ENCODE assay signal across 16 cellular contexts in genomic region chr22:50216684-50217520, GRCh38. TPM values are rescaled to one million over a fixed set of nuclear protein-coding genes. Genes with fewer than 3 reads are reported as not detected.
DNase-seq lines count a peak whose midpoint lies in the region; ATAC-seq and TF ChIP-seq lines count a peak whose summit lies in the region.
"Had no signal": no experiment of that assay in that cellular context is flagged by ENCODE, and none has a peak within 500 bp of the region (broad histone marks: within the 10 kb centered on the region; RNA-seq: fewer than 3 reads in every experiment).

No MANE protein-coding gene starts in this region.

- no peak for TF ChIP-seq CTCF in glutamatergic neuron (IDR thresholded peaks at IDR 0.05; ENCODE audit: partially characterized antibody, unreplicated experiment)
- no peak for TF ChIP-seq CTCF in GM13977 (IDR thresholded peaks at IDR 0.05; ENCODE audit: extremely low read depth, insufficient read depth, missing control alignments)

- H3K27ac Mint-ChIP-seq in activated naive CD8-positive, alpha-beta T cell treated with anti-CD3 and anti-CD28 coated beads, Interleukin-2, amount 50 U/mL, for 24 hours: peak overlapping the region; percentile 14
- no peak overlapping the region for H3K27ac Mint-ChIP-seq in activated naive CD8-positive, alpha-beta T cell treated with anti-CD3 and anti-CD28 coated beads for 36 hours
- H3K27ac Mint-ChIP-seq in glutamatergic neuron (ENCODE audit: unreplicated experiment): no peak overlapping the region
- H3K27ac Mint-ChIP-seq in stimulated activated naive B cell treated with anti-CD40 and anti-IgM and Interleukin-4, amounts not matched to agents 10 μg/mL and 1 μg/mL and 100 μg/mL, for 72 hours: peak overlapping the region; percentile 42

- DNase-seq in activated naive CD8-positive, alpha-beta T cell treated with anti-CD3 and anti-CD28 coated beads, Interleukin-2, amount 50 U/mL, for 24 hours: no peak
- no peak for DNase-seq in activated naive CD8-positive, alpha-beta T cell treated with anti-CD3 and anti-CD28 coated beads for 36 hours
- DNase-seq in H7: peak; percentile 57
- peak; percentile 16 for DNase-seq in glutamatergic neuron
- no peak for DNase-seq in stimulated activated naive B cell treated with anti-CD40 and anti-IgM and Interleukin-4, amounts not matched to agents 10 μg/mL and 1 μg/mL and 100 μg/mL, for 72 hours
- no peak for DNase-seq in GM13977 (ENCODE audit: low spot score)
- no peak for DNase-seq in amniotic stem cell (lab: John Stamatoyannopoulos, UW)
- DNase-seq: GM23248, KG1, NCI-H1092 treated with DMSO at 0.1 percent for 48 hours, NCI-H1694, NCI-H510A treated with DMSO at 0.1 percent for 48 hours, NCI-H82, PC-9 had no signal

- H3K4me3 ChIP-seq in H7 (ENCODE audit: insufficient read depth, low read depth, low read length): no peak overlapping the region
- H3K4me3 ChIP-seq: A549, GM23248, PC-9 had no signal

- no peaks in the 10 kb centered on the region for H3K27me3 Mint-ChIP-seq in activated naive CD8-positive, alpha-beta T cell treated with anti-CD3 and anti-CD28 coated beads, Interleukin-2, amount 50 U/mL, for 24 hours
- peaks cover 4% of the 10 kb centered on the region for H3K27me3 Mint-ChIP-seq in activated naive CD8-positive, alpha-beta T cell treated with anti-CD3 and anti-CD28 coated beads for 36 hours
- H3K27me3 Mint-ChIP-seq in glutamatergic neuron (ENCODE audit: unreplicated experiment): peaks cover 17% of the 10 kb centered on the region
- H3K27me3 Mint-ChIP-seq in stimulated activated naive B cell treated with anti-CD40 and anti-IgM and Interleukin-4, amounts not matched to agents 10 μg/mL and 1 μg/mL and 100 μg/mL, for 72 hours: no peaks in the 10 kb centered on the region

- ATAC-seq in activated naive CD8-positive, alpha-beta T cell treated with anti-CD3 and anti-CD28 coated beads, Interleukin-2, amount 50 U/mL, for 24 hours: no peak
- ATAC-seq in stimulated activated naive B cell treated with anti-CD40 and anti-IgM and Interleukin-4, amounts not matched to agents 10 μg/mL and 1 μg/mL and 100 μg/mL, for 72 hours (replicated peaks): no peak
- ATAC-seq in GM21381 (IDR thresholded peaks at IDR 0.05; ENCODE audit: unreplicated experiment): no peak
- ATAC-seq: A549 had no signal

- H3K4me1 Mint-ChIP-seq in activated naive CD8-positive, alpha-beta T cell treated with anti-CD3 and anti-CD28 coated beads, Interleukin-2, amount 50 U/mL, for 24 hours: peaks cover 2% of the 10 kb centered on the region
- H3K4me1 Mint-ChIP-seq in activated naive CD8-positive, alpha-beta T cell treated with anti-CD3 and anti-CD28 coated beads for 36 hours: peaks cover 3% of the 10 kb centered on the region
- H3K4me1 Mint-ChIP-seq in glutamatergic neuron (ENCODE audit: low read depth, unreplicated experiment): no peaks in the 10 kb centered on the region
- peaks cover 14 to 44% of the 10 kb centered on the region in 2 donors for H3K4me1 Mint-ChIP-seq in stimulated activated naive B cell treated with anti-CD40 and anti-IgM and Interleukin-4, amounts not matched to agents 10 μg/mL and 1 μg/mL and 100 μg/mL, for 72 hours

- no peaks in the 10 kb centered on the region for H3K27me3 ChIP-seq in H7 (ENCODE audit: control insufficient read depth, insufficient read depth, low read length)

- peaks cover 16% of the 10 kb centered on the region for H3K36me3 ChIP-seq in H7 (replicated peaks; ENCODE audit: control insufficient read depth, insufficient read depth, low read length)

- in situ Hi-C loops in GM13977 (cut with MboI; ENCODE audit: low pct_unique_long_range_greater_than_20kb, low sequenced_read_pairs, unreplicated experiment): no loop called here

- no peak overlapping the region for H3K4me3 Mint-ChIP-seq in activated naive CD8-positive, alpha-beta T cell treated with anti-CD3 and anti-CD28 coated beads, Interleukin-2, amount 50 U/mL, for 24 hours
- H3K4me3 Mint-ChIP-seq in activated naive CD8-positive, alpha-beta T cell treated with anti-CD3 and anti-CD28 coated beads for 36 hours: no peak overlapping the region
- no peak overlapping the region for H3K4me3 Mint-ChIP-seq in glutamatergic neuron (ENCODE audit: unreplicated experiment)
- H3K4me3 Mint-ChIP-seq in stimulated activated naive B cell treated with anti-CD40 and anti-IgM and Interleukin-4, amounts not matched to agents 10 μg/mL and 1 μg/mL and 100 μg/mL, for 72 hours: no peak overlapping the region

- peaks cover 35% of the 10 kb centered on the region for H3K36me3 Mint-ChIP-seq in activated naive CD8-positive, alpha-beta T cell treated with anti-CD3 and anti-CD28 coated beads, Interleukin-2, amount 50 U/mL, for 24 hours (ENCODE audit: low read depth)
- peaks cover 26% of the 10 kb centered on the region for H3K36me3 Mint-ChIP-seq in activated naive CD8-positive, alpha-beta T cell treated with anti-CD3 and anti-CD28 coated beads for 36 hours
- peaks cover 18% of the 10 kb centered on the region for H3K36me3 Mint-ChIP-seq in glutamatergic neuron (ENCODE audit: unreplicated experiment)
- peaks cover 56 to 75% of the 10 kb centered on the region in 2 donors for H3K36me3 Mint-ChIP-seq in stimulated activated naive B cell treated with anti-CD40 and anti-IgM and Interleukin-4, amounts not matched to agents 10 μg/mL and 1 μg/mL and 100 μg/mL, for 72 hours

- H3K9me3 Mint-ChIP-seq in activated naive CD8-positive, alpha-beta T cell treated with anti-CD3 and anti-CD28 coated beads, Interleukin-2, amount 50 U/mL, for 24 hours: no peaks in the 10 kb centered on the region
- no peaks in the 10 kb centered on the region for H3K9me3 Mint-ChIP-seq in activated naive CD8-positive, alpha-beta T cell treated with anti-CD3 and anti-CD28 coated beads for 36 hours
- peaks cover 13% of the 10 kb centered on the region for H3K9me3 Mint-ChIP-seq in glutamatergic neuron (ENCODE audit: unreplicated experiment)
- no peaks in the 10 kb centered on the region for H3K9me3 Mint-ChIP-seq in stimulated activated naive B cell treated with anti-CD40 and anti-IgM and Interleukin-4, amounts not matched to agents 10 μg/mL and 1 μg/mL and 100 μg/mL, for 72 hours

RNA-seq across cellular contexts. Expression of gene SELENOO, which starts 16.1 kb away (rescaled TPM):
- total RNA-seq in activated naive CD8-positive, alpha-beta T cell treated with anti-CD3 and anti-CD28 coated beads for 36 hours: 10 to 100 TPM; 20.0 to 20.9 TPM
- 27.8 and 29.9 TPM in 2 replicates for total RNA-seq in H7 (2014; rRNA removed; shearing (Covaris generic))
- total RNA-seq in glutamatergic neuron (ENCODE audit: unreplicated experiment): 23.9 TPM

RNA-seq across cellular contexts. Expression of gene TUBGCP6, which starts 27.9 kb away (rescaled TPM):
- total RNA-seq in activated naive CD8-positive, alpha-beta T cell treated with anti-CD3 and anti-CD28 coated beads for 36 hours: 10 to 100 TPM; 38.7 to 41.7 TPM
- 24.0 and 31.6 TPM in 2 replicates for total RNA-seq in H7 (2014; rRNA removed; shearing (Covaris generic))
- 51.0 TPM for total RNA-seq in glutamatergic neuron (ENCODE audit: unreplicated experiment)

RNA-seq across cellular contexts. Expression of gene TRABD, which starts 31.2 kb away (rescaled TPM):
- 10 to 100 TPM; 77.8 to 79.4 TPM for total RNA-seq in activated naive CD8-positive, alpha-beta T cell treated with anti-CD3 and anti-CD28 coated beads for 36 hours
- total RNA-seq in H7 (2014; rRNA removed; shearing (Covaris generic)): 83.1 and 84.6 TPM in 2 replicates
- 31.3 TPM for total RNA-seq in glutamatergic neuron (ENCODE audit: unreplicated experiment)

RNA-seq across cellular contexts. Expression of gene HDAC10, which starts 34.2 kb away (rescaled TPM):
- 10 to 100 TPM; 37.3 to 42.3 TPM for total RNA-seq in activated naive CD8-positive, alpha-beta T cell treated with anti-CD3 and anti-CD28 coated beads for 36 hours
- 15.7 and 22.4 TPM in 2 replicates for total RNA-seq in H7 (2014; rRNA removed; shearing (Covaris generic))
- 88.2 TPM for total RNA-seq in glutamatergic neuron (ENCODE audit: unreplicated experiment)

RNA-seq across cellular contexts. Expression of gene MAPK12, which starts 44.6 kb away (rescaled TPM):
- total RNA-seq in activated naive CD8-positive, alpha-beta T cell treated with anti-CD3 and anti-CD28 coated beads for 36 hours: 1 to 10 TPM; 3.5 to 3.6 TPM
- 21.2 and 23.8 TPM in 2 replicates for total RNA-seq in H7 (2014; rRNA removed; shearing (Covaris generic))
- 88.5 TPM for total RNA-seq in glutamatergic neuron (ENCODE audit: unreplicated experiment)

Comparison
In these comparisons a context has a peak if more than half of its experiments do, and no peak if none do; other contexts are left out.
1. H3K27ac Mint-ChIP-seq: peak in activated naive CD8-positive, alpha-beta T cell treated with anti-CD3 and anti-CD28 coated beads, Interleukin-2, amount 50 U/mL, for 24 hours (single experiment) and stimulated activated naive B cell treated with anti-CD40 and anti-IgM and Interleukin-4, amounts not matched to agents 10 μg/mL and 1 μg/mL and 100 μg/mL, for 72 hours (single experiment); none in activated naive CD8-positive, alpha-beta T cell treated with anti-CD3 and anti-CD28 coated beads for 36 hours (single experiment) and glutamatergic neuron (single experiment).
2. DNase-seq: peak in H7 (single experiment) and glutamatergic neuron (single experiment); none in activated naive CD8-positive, alpha-beta T cell treated with anti-CD3 and anti-CD28 coated beads, Interleukin-2, amount 50 U/mL, for 24 hours (single experiment), activated naive CD8-positive, alpha-beta T cell treated with anti-CD3 and anti-CD28 coated beads for 36 hours (single experiment), stimulated activated naive B cell treated with anti-CD40 and anti-IgM and Interleukin-4, amounts not matched to agents 10 μg/mL and 1 μg/mL and 100 μg/mL, for 72 hours (single experiment), GM13977 (single experiment) and amniotic stem cell (single experiment).